7 cellular contexts compared by ENCODE assay signal in genomic region chr1:9910425-9911178, GRCh38.
A peak's percentile ranks its signal among the peaks of the same experiment; 100 is the strongest.
DNase-seq lines count a peak whose midpoint lies in the region; ATAC-seq and TF ChIP-seq lines count a peak whose summit lies in the region.

No MANE protein-coding gene starts in this region.

- DNase-seq in NCI-H2029 treated with DMSO at 0.1 percent for 48 hours (lab: John Stamatoyannopoulos, UW) (peak; percentile 82), T1000 (lab: John Stamatoyannopoulos, UW) (peak; percentile 99), astrocyte of the hippocampus (ENCODE audit: low read depth, low spot score) (peak; percentile 100), hypothalamus (lab: John Stamatoyannopoulos, UW) (peak; percentile 57 to 100 (median 99)), retinal pigment epithelial cell (ENCODE audit: low read depth) (peak; percentile 95)

- ATAC-seq in GM18511 (IDR thresholded peaks at IDR 0.05; ENCODE audit: unreplicated experiment) (peak; percentile 96), HG03025 (IDR thresholded peaks at IDR 0.05; ENCODE audit: low FRiP score, unreplicated experiment) (peak; percentile 93)

- no peak for TF ChIP-seq CTCF in retinal pigment epithelial cell (conservative IDR thresholded peaks at IDR 0.05; ENCODE audit: low read depth, low read length)

- peak overlapping the region; percentile 75 for H3K4me3 ChIP-seq in retinal pigment epithelial cell (ENCODE audit: low read length)

Comparison
In these comparisons a context has a peak if more than half of its experiments do, and no peak if none do; other contexts are left out.
1. Peak in every context shown above with its lines: DNase-seq, ATAC-seq and H3K4me3 ChIP-seq.